In the genomic region with DNA sequence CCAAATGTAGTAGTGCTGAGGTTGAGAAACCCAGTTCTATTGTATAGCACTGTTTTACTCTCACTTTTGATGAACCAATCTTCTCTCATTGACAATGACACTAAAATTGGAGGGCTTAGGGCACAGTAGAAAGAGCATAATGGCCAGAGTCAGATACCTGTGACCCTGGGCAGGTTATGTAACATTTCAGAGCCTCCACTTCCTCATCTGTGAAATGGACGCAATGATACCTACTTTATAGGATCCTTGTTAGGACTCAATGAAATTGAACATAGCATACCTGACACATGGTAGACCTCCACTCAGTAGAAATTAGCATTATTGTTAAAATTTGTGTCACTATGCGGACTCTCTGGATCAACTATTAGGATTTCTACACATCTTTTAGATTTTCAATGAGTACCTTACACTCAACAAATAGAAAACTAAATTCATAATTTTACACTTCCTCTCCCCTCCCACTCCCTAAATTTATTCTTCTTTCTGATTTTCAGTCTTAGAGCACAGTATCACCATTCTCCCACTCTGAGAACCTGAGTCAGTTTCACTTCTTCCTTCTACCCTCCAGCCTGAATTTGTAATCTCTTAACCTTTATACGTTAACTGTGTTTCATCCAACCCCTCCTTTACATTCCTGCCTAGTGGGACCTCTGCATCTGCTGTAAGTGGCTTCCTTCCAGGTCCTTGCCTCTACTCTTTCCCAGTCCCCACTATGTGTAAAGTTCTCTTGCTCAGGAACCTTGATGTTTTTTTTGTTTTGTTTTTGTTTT, we compare ENCODE assay signal across 1 cellular context.
TF ChIP-seq lines count a peak whose summit lies in the region.

No MANE protein-coding gene starts in this region.

TF ChIP-seq in GM23338, 12 proteins besides CTCF, POLR2A, EP300 and RAD21 (continued from another document):
- TF ChIP-seq, protein P1, sequence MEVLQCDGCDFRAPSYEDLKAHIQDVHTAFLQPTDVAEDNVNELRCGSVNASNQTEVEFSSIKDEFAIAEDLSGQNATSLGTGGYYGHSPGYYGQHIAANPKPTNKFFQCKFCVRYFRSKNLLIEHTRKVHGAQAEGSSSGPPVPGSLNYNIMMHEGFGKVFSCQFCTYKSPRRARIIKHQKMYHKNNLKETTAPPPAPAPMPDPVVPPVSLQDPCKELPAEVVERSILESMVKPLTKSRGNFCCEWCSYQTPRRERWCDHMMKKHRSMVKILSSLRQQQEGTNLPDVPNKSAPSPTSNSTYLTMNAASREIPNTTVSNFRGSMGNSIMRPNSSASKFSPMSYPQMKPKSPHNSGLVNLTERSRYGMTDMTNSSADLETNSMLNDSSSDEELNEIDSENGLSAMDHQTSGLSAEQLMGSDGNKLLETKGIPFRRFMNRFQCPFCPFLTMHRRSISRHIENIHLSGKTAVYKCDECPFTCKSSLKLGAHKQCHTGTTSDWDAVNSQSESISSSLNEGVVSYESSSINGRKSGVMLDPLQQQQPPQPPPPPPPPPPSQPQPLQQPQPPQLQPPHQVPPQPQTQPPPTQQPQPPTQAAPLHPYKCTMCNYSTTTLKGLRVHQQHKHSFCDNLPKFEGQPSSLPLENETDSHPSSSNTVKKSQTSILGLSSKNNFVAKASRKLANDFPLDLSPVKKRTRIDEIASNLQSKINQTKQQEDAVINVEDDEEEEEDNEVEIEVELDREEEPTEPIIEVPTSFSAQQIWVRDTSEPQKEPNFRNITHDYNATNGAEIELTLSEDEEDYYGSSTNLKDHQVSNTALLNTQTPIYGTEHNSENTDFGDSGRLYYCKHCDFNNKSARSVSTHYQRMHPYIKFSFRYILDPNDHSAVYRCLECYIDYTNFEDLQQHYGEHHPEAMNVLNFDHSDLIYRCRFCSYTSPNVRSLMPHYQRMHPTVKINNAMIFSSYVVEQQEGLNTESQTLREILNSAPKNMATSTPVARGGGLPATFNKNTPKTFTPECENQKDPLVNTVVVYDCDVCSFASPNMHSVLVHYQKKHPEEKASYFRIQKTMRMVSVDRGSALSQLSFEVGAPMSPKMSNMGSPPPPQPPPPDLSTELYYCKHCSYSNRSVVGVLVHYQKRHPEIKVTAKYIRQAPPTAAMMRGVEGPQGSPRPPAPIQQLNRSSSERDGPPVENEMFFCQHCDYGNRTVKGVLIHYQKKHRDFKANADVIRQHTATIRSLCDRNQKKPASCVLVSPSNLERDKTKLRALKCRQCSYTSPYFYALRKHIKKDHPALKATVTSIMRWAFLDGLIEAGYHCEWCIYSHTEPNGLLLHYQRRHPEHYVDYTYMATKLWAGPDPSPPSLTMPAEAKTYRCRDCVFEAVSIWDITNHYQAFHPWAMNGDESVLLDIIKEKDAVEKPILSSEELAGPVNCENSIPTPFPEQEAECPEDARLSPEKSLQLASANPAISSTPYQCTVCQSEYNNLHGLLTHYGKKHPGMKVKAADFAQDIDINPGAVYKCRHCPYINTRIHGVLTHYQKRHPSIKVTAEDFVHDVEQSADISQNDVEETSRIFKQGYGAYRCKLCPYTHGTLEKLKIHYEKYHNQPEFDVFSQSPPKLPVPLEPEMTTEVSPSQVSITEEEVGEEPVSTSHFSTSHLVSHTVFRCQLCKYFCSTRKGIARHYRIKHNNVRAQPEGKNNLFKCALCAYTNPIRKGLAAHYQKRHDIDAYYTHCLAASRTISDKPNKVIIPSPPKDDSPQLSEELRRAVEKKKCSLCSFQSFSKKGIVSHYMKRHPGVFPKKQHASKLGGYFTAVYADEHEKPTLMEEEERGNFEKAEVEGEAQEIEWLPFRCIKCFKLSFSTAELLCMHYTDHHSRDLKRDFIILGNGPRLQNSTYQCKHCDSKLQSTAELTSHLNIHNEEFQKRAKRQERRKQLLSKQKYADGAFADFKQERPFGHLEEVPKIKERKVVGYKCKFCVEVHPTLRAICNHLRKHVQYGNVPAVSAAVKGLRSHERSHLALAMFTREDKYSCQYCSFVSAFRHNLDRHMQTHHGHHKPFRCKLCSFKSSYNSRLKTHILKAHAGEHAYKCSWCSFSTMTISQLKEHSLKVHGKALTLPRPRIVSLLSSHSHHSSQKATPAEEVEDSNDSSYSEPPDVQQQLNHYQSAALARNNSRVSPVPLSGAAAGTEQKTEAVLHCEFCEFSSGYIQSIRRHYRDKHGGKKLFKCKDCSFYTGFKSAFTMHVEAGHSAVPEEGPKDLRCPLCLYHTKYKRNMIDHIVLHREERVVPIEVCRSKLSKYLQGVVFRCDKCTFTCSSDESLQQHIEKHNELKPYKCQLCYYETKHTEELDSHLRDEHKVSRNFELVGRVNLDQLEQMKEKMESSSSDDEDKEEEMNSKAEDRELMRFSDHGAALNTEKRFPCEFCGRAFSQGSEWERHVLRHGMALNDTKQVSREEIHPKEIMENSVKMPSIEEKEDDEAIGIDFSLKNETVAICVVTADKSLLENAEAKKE (CRISPR knock-in tag; IDR thresholded peaks at IDR 0.05), result no peak
- TF ChIP-seq, protein P2, sequence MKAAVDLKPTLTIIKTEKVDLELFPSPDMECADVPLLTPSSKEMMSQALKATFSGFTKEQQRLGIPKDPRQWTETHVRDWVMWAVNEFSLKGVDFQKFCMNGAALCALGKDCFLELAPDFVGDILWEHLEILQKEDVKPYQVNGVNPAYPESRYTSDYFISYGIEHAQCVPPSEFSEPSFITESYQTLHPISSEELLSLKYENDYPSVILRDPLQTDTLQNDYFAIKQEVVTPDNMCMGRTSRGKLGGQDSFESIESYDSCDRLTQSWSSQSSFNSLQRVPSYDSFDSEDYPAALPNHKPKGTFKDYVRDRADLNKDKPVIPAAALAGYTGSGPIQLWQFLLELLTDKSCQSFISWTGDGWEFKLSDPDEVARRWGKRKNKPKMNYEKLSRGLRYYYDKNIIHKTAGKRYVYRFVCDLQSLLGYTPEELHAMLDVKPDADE (IDR thresholded peaks at IDR 0.05), result no peak
